Comparison of ENCODE assay signal across 8 cellular contexts in genomic region chr1:154559496-154559950, GRCh38. TPM values are rescaled to one million over a fixed set of nuclear protein-coding genes. Genes with fewer than 3 reads are reported as not detected.
DNase-seq lines count a peak whose midpoint lies in the region; ATAC-seq and TF ChIP-seq lines count a peak whose summit lies in the region.

No MANE protein-coding gene starts in this region.

- H3K27ac Mint-ChIP-seq in activated CD4-positive, alpha-beta T cell treated with anti-CD3 and anti-CD28 coated beads for 36 hours: peak overlapping the region; percentile 96

- POLR2A ChIA-PET in activated CD4-positive, alpha-beta T cell treated with anti-CD3 and anti-CD28 coated beads for 36 hours (lab: Charles Lee): interaction anchor here (0.6 to 1.0 kb wide), 5 partner anchors 16 to 378 kb away, joined by 3 to 6 read pairs (median 3); partner anchors contain the start of gene PMVK

- H3K27ac ChIP-seq in colonic mucosa: peak overlapping the region; percentile 88

- H3K27me3 ChIP-seq in colonic mucosa: no peaks in the 10 kb centered on the region

- H3K9ac ChIP-seq in colonic mucosa (ENCODE audit: low read depth in 2 of 2, low read length in 2 of 2): peak overlapping the region; percentile 77 to 93

- ATAC-seq in GM18511 (IDR thresholded peaks at IDR 0.05; ENCODE audit: unreplicated experiment) (peak; percentile 53), HG03378 (IDR thresholded peaks at IDR 0.05; ENCODE audit: unreplicated experiment) (peak; percentile 60)
- ATAC-seq in activated CD4-positive, alpha-beta T cell treated with anti-CD3 and anti-CD28 coated beads for 36 hours: peak; percentile 49

- H3K4me1 ChIP-seq in colonic mucosa: peaks cover 7% of the 10 kb centered on the region

- H3K4me3 ChIP-seq in colonic mucosa: peak overlapping the region; percentile 44

- no peaks in the 10 kb centered on the region for H3K9me3 ChIP-seq in colonic mucosa

- peaks cover 14% of the 10 kb centered on the region for H3K36me3 ChIP-seq in colonic mucosa

- peaks cover 20% of the 10 kb centered on the region for H3K4me1 Mint-ChIP-seq in activated CD4-positive, alpha-beta T cell treated with anti-CD3 and anti-CD28 coated beads for 36 hours

- H3K9me3 Mint-ChIP-seq in activated CD4-positive, alpha-beta T cell treated with anti-CD3 and anti-CD28 coated beads for 36 hours (ENCODE audit: low read depth): no peaks in the 10 kb centered on the region

- DNase-seq in A172 (ENCODE audit: low spot score) (peak; percentile 96), NCI-H460 (ENCODE audit: extremely low read depth, low read depth) (peak; percentile 94), colonic mucosa (peak; percentile 90), kidney tubule cell (ENCODE audit: low spot score) (peak; percentile 90)
- DNase-seq in activated CD4-positive, alpha-beta T cell treated with anti-CD3 and anti-CD28 coated beads for 36 hours: peak; percentile 90
- DNase-seq in stimulated activated CD4-positive, alpha-beta T cell treated with anti-CD3 and anti-CD28 coated beads, Interleukin-1b, Interleukin-23, amount 100 ng/mL, for 24 hours (ENCODE audit: low read depth in 4 of 4, low spot score in 1 of 4): peak; percentile 68 to 75 (median 72)

- TF ChIP-seq CTCF in colonic mucosa (IDR thresholded peaks at IDR 0.05): peak; percentile 93

- H3K4me3 Mint-ChIP-seq in activated CD4-positive, alpha-beta T cell treated with anti-CD3 and anti-CD28 coated beads for 36 hours: peak overlapping the region; percentile 91

- H3K27me3 Mint-ChIP-seq in activated CD4-positive, alpha-beta T cell treated with anti-CD3 and anti-CD28 coated beads for 36 hours: no peaks in the 10 kb centered on the region

- CTCF ChIA-PET in activated CD4-positive, alpha-beta T cell treated with anti-CD3 and anti-CD28 coated beads for 36 hours (lab: Charles Lee): interaction anchor here (0.5 to 2.4 kb wide), 60 partner anchors 9 to 526 kb away, joined by 3 to 19 read pairs (median 4); partner anchors contain the start of genes CHRNB2, PBXIP1 and PMVK

- intact Hi-C loops in activated CD4-positive, alpha-beta T cell treated with anti-CD3 and anti-CD28 coated beads for 36 hours (cut with DNase I, micrococcal nuclease): loop anchor here (1.0 to 5.0 kb wide), 13 partner anchors 48 to 575 kb away; partner anchors contain the start of genes PBXIP1 (in 1 of the 2) and SLC50A1 (in 1 of the 2)
- intact Hi-C loops in colonic mucosa (cut with DNase I): loop anchor here (5.0 kb wide), 1 partner anchor 318 kb away; no protein-coding TSS in a partner anchor

- peaks cover 25% of the 10 kb centered on the region for H3K36me3 Mint-ChIP-seq in activated CD4-positive, alpha-beta T cell treated with anti-CD3 and anti-CD28 coated beads for 36 hours (ENCODE audit: low read depth)

RNA-seq across cellular contexts. Expression of gene UBE2Q1, which starts 1.1 kb away (rescaled TPM):
- 56.2 and 59.8 TPM in 2 replicates for total RNA-seq in A172 (2014; rRNA removed; shearing (Covaris generic))
- 50.3 and 54.4 TPM in 2 replicates for total RNA-seq in NCI-H460 (2014; rRNA removed; shearing (Covaris generic))
- polyA plus RNA-seq in NCI-H460 (2014; cell fraction: nucleus; rRNA removed): 40.3 and 66.4 TPM in 2 replicates
- total RNA-seq in activated CD4-positive, alpha-beta T cell treated with anti-CD3 and anti-CD28 coated beads for 36 hours: 100 to 1,000 TPM in 1 of 2 experiments, 10 to 100 TPM in 1; 89.3 to 101 TPM
- 10 to 100 TPM; 74.1 to 86.1 TPM for total RNA-seq in colonic mucosa

RNA-seq across cellular contexts. Expression of gene CHRNB2, which starts 8.1 kb away (rescaled TPM):
- not detected in 2 replicates for total RNA-seq in A172 (2014; rRNA removed; shearing (Covaris generic))
- not detected in 2 replicates for total RNA-seq in NCI-H460 (2014; rRNA removed; shearing (Covaris generic))
- not detected in 2 replicates for polyA plus RNA-seq in NCI-H460 (2014; cell fraction: nucleus; rRNA removed)
- total RNA-seq in activated CD4-positive, alpha-beta T cell treated with anti-CD3 and anti-CD28 coated beads for 36 hours: under 1 TPM in 1 of 2 experiments, not detected in 1; 0.07 TPM
- total RNA-seq in colonic mucosa: under 1 TPM; 0.07 to 0.16 TPM

RNA-seq across cellular contexts. Expression of gene ADAR, which starts 48.5 kb away (rescaled TPM):
- total RNA-seq in A172 (2014; rRNA removed; shearing (Covaris generic)): 110 and 119 TPM in 2 replicates
- total RNA-seq in NCI-H460 (2014; rRNA removed; shearing (Covaris generic)): 117 and 129 TPM in 2 replicates
- 111 and 139 TPM in 2 replicates for polyA plus RNA-seq in NCI-H460 (2014; cell fraction: nucleus; rRNA removed)
- 100 to 1,000 TPM; 310 to 332 TPM for total RNA-seq in activated CD4-positive, alpha-beta T cell treated with anti-CD3 and anti-CD28 coated beads for 36 hours
- total RNA-seq in colonic mucosa: 100 to 1,000 TPM; 115 to 125 TPM

RNA-seq across cellular contexts. Expression of gene SHE, which starts 57.3 kb away (rescaled TPM):
- not detected in 2 replicates for total RNA-seq in A172 (2014; rRNA removed; shearing (Covaris generic))
- total RNA-seq in NCI-H460 (2014; rRNA removed; shearing (Covaris generic)): 0.02 TPM in 1 of 2 replicates, not detected in the other
- polyA plus RNA-seq in NCI-H460 (2014; cell fraction: nucleus; rRNA removed): 0.10 TPM in 1 of 2 replicates, not detected in the other
- total RNA-seq in activated CD4-positive, alpha-beta T cell treated with anti-CD3 and anti-CD28 coated beads for 36 hours: under 1 TPM in 1 of 2 experiments, not detected in 1; 0.04 TPM
- 1 to 10 TPM; 1.7 to 3.9 TPM for total RNA-seq in colonic mucosa

RNA-seq across cellular contexts. Expression of gene TDRD10, which starts 57.5 kb away (rescaled TPM):
- not detected in 2 replicates for total RNA-seq in A172 (2014; rRNA removed; shearing (Covaris generic))
- not detected in 2 replicates for total RNA-seq in NCI-H460 (2014; rRNA removed; shearing (Covaris generic))
- polyA plus RNA-seq in NCI-H460 (2014; cell fraction: nucleus; rRNA removed): 0.08 TPM in 1 of 2 replicates, not detected in the other
- not detected for total RNA-seq in activated CD4-positive, alpha-beta T cell treated with anti-CD3 and anti-CD28 coated beads for 36 hours
- total RNA-seq in colonic mucosa: under 1 TPM; 0.42 to 0.67 TPM

Comparison
In these comparisons a context has a peak if more than half of its experiments do, and no peak if none do; other contexts are left out.
1. Peak in every context shown above with its lines: DNase-seq, ATAC-seq, H3K4me3 ChIP-seq and H3K27ac ChIP-seq.